1 cellular context compared by ENCODE assay signal in the genomic region with DNA sequence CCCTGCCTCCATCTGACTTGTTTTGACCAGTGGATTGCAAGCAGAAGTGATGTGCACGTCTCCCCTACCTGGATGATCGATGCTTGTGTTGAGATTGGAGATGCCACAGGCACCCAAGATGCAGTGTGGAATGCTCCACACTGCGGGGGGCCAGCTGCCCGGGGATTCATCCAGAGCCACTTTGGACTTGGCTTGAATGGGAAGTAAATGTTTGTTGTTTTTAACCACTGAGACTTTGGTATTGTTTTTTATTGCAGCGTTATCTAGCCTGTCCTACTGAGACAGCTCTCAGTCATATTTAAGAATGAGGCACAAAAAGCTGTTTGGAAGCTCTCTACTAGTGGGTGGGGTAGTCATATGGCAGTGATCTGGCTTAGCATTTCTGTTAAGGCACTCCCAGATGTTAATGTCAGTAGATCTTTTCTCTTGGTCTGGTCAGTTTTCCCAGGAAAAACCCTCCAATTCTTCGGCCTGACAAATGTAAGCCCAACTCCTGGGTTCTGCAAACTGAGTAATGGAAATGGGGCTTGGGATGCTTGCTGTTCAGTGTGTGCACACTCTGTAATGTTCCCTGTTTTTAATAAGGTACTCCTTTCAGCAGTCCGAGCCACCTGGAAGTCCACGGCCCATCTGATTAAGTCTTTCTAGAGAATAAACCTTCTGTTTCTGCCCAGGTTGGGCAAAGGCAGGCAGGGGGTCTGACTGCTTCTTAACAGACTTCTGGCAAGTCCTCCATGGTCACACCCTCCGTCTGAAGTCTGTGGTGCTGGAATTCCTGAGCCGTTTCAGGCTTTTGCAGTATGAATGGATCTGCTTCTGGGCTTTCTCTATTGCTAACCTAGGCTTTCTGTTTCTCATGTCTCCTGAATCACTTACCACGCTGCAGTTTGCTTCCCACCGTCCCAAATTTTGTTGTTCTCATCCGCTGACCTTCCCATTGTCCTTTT.
A peak's percentile ranks its signal among the peaks of the same experiment; 100 is the strongest.
TF ChIP-seq lines count a peak whose summit lies in the region.

No MANE protein-coding gene starts in this region.

TF ChIP-seq in H1, 55 proteins besides CTCF, POLR2A, EP300 and RAD21:
- TF ChIP-seq SP2 (IDR thresholded peaks at IDR 0.05; ENCODE audit: low read length) (no peak), E2F6 (IDR thresholded peaks at IDR 0.05) (no peak), TEAD4 (IDR thresholded peaks at IDR 0.05; ENCODE audit: low read depth, low read length) (0 out of 2 replicates have a peak, but pooled peaks have one; percentile 32), SIN3A (conservative IDR thresholded peaks at IDR 0.05 in 1 of 2, IDR thresholded peaks at IDR 0.05 in 1 of 2; ENCODE audit: low read depth in 1 of 2, low read length in 2 of 2) (no peak), KDM4A (IDR thresholded peaks at IDR 0.05; ENCODE audit: low read depth, low read length, severe bottlenecking) (no peak), HDAC6 (IDR thresholded peaks at IDR 0.05; ENCODE audit: low read depth, low read length) (no peak), CBX8 (IDR thresholded peaks at IDR 0.05; ENCODE audit: borderline replicate concordance, low read depth, low read length) (no peak), HDAC2 (IDR thresholded peaks at IDR 0.05; ENCODE audit: borderline replicate concordance in 1 of 2, low read depth in 2 of 2, low read length in 2 of 2) (no peak), CBX5 (IDR thresholded peaks at IDR 0.05; ENCODE audit: low read depth, low read length) (no peak)
